ENCODE assay signal across 38 cellular contexts in the genomic region with DNA sequence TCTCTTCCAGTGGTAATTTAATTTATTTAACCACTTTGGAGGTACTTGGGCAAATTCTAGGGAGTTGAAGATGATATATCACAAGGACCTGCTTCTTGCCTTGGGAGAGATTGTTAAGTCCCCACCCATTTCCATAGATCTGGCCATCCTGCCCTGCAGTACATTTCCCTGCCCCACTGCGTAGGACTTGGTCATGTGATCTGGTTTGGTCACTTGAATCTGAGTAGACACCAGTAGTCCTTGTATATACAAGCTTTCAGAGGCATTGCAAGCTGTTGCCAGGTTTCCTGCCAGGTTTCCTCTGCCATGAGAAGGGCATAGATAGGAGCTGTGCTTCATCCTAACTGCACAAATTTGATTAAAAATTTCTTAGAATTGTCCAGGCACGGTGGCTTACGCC.
"Had no signal": no experiment of that assay in that cellular context is flagged by ENCODE, and none has a peak within 500 bp of the region (broad histone marks: within the 10 kb centered on the region; RNA-seq: fewer than 3 reads in every experiment).

No MANE protein-coding gene starts in this region.

- FAIRE-seq: colon, RCC 7860 had no signal

- H2AFZ ChIP-seq: PC-9 had no signal

- H3K36me3 ChIP-seq: brain microvascular endothelial cell, WERI-Rb-1 had no signal

- H3K4me2 ChIP-seq: PC-9 had no signal

- H3K27ac ChIP-seq: brain microvascular endothelial cell, PC-9, RWPE1, WERI-Rb-1 had no signal

- DNase-seq: activated CD4-positive, alpha-beta T cell treated with anti-CD3 and anti-CD28 coated beads for 1 hour; activated CD4-positive, alpha-beta T cell treated with anti-CD3 and anti-CD28 coated beads for 48 hours; activated CD4-positive, CD25-positive, alpha-beta regulatory T cell; activated CD8-positive, alpha-beta T cell treated with anti-CD3 and anti-CD28 coated beads for 36 hours; activated effector memory CD4-positive, alpha-beta T cell treated with anti-CD3 and anti-CD28 coated beads, Interleukin-2, amount 50 U/mL, for 16 hours; activated naive CD4-positive, alpha-beta T cell; activated naive CD4-positive, alpha-beta T cell treated with anti-CD3 and anti-CD28 coated beads, Interleukin-2, amount 50 U/mL, for 16 hours; activated naive CD8-positive, alpha-beta T cell treated with anti-CD3 and anti-CD28 coated beads for 36 hours; activated T-cell treated with anti-CD3 and anti-CD28 coated beads, Interleukin-2, amount 50 U/mL, for 1 hour; activated T-cell treated with anti-CD3 and anti-CD28 coated beads, Interleukin-2, amount 50 U/mL, for 72 hours; amniotic stem cell; aorta; brain microvascular endothelial cell; central memory CD4-positive, alpha-beta T cell; MM.1S; MV-4-11; NCI-H1092; NCI-H1436 treated with DMSO at 0.1 percent for 48 hours; NCI-H1694 treated with DMSO at 0.1 percent for 48 hours; NCI-H2029; NCI-H2107; NCI-H2171; NCI-H510A treated with DMSO at 0.1 percent for 48 hours; NCI-H526 treated with DMSO at 0.1 percent for 48 hours; NCI-H82; NK-92 treated with Interleukin-12 subunit alpha and Interleukin-12 subunit beta, amount 100 ng/mL, for 24 hours; PC-9; SIG-M5; SW 1271; T-helper 1 cell; T-helper 2 cell; T-helper 9 cell; WERI-Rb-1 had no signal

- ATAC-seq: activated CD8-positive, alpha-beta T cell treated with anti-CD3 and anti-CD28 coated beads for 36 hours; activated T-cell treated with anti-CD3 and anti-CD28 coated beads, Interleukin-2, amount 50 U/mL, for 72 hours; activated T-helper 17 cell treated with anti-CD3 and anti-CD28 coated beads, Interleukin-2, amount 50 U/mL, for 72 hours; Right ventricle myocardium inferior had no signal

- H3K27me3 ChIP-seq: brain microvascular endothelial cell had no signal

- H3K4me3 ChIP-seq: PC-9 had no signal
